7 cellular contexts compared by ENCODE assay signal in genomic region chr12:107684990-107685359, GRCh38. TPM values are rescaled to one million over a fixed set of nuclear protein-coding genes. Genes with fewer than 3 reads are reported as not detected.
A peak's percentile ranks its signal among the peaks of the same experiment; 100 is the strongest.
DNase-seq lines count a peak whose midpoint lies in the region; ATAC-seq and TF ChIP-seq lines count a peak whose summit lies in the region.

No MANE protein-coding gene starts in this region.

- H3K9me3 ChIP-seq in left ventricle myocardium inferior (replicated peaks), result no peaks in the 10 kb centered on the region

- peaks cover 17% of the 10 kb centered on the region for H3K27me3 ChIP-seq in left ventricle myocardium inferior (ENCODE audit: low read depth)

- H3K9me3 Mint-ChIP-seq in activated T-cell treated with anti-CD3 and anti-CD28 coated beads, Interleukin-2, amount 50 U/mL, for 24 hours, result no peaks in the 10 kb centered on the region

- peaks cover 50% of the 10 kb centered on the region for H3K36me3 Mint-ChIP-seq in activated T-cell treated with anti-CD3 and anti-CD28 coated beads, Interleukin-2, amount 50 U/mL, for 24 hours (ENCODE audit: low read depth)

- TF ChIP-seq CTCF in GM12865 (IDR thresholded peaks at IDR 0.05; ENCODE audit: insufficient read depth, low read depth, low read length, missing control alignments) (no peak), left ventricle myocardium inferior (IDR thresholded peaks at IDR 0.05; ENCODE audit: borderline replicate concordance) (no peak)

- peaks cover 19% of the 10 kb centered on the region for H3K36me3 ChIP-seq in left ventricle myocardium inferior

- H3K4me3 ChIP-seq in GM12865 (ENCODE audit: low read depth, low read length), result peak overlapping the region; percentile 99
- peak overlapping the region; percentile 97 for H3K4me3 ChIP-seq in left ventricle myocardium inferior

- peak; percentile 51 for DNase-seq in GM12865 (ENCODE audit: low read depth)
- peak; percentile 75 for DNase-seq in NCI-H2227 (lab: John Stamatoyannopoulos, UW; ENCODE audit: unreplicated experiment)
- DNase-seq in activated T-cell treated with anti-CD3 and anti-CD28 coated beads, Interleukin-2, amount 50 U/mL, for 24 hours, result peak; percentile 57
- DNase-seq in left ventricle myocardium inferior, result no peak
- no peak for DNase-seq in sciatic nerve (ENCODE audit: low spot score)
- no peak for DNase-seq in stimulated activated naive CD4-positive, alpha-beta T cell treated with Interleukin-2 at 50 U/mL for 16 hours (lab: John Stamatoyannopoulos, UW)
- no peak for DNase-seq in AG08396 (ENCODE audit: low spot score)

- peak overlapping the region; percentile 97 for H3K27ac Mint-ChIP-seq in activated T-cell treated with anti-CD3 and anti-CD28 coated beads, Interleukin-2, amount 50 U/mL, for 24 hours

- H3K4me3 Mint-ChIP-seq in activated T-cell treated with anti-CD3 and anti-CD28 coated beads, Interleukin-2, amount 50 U/mL, for 24 hours, result peak overlapping the region; percentile 90

- ATAC-seq in sciatic nerve, result peak; percentile 56

- H3K27ac ChIP-seq in left ventricle myocardium inferior (replicated peaks), result peak overlapping the region; percentile 84

- intact Hi-C loops in left ventricle myocardium inferior (cut with micrococcal nuclease), result no loop called here
- intact Hi-C loops in sciatic nerve (cut with DNase I), result no loop called here

- H3K4me1 Mint-ChIP-seq in activated T-cell treated with anti-CD3 and anti-CD28 coated beads, Interleukin-2, amount 50 U/mL, for 24 hours (ENCODE audit: low read depth), result peaks cover 33% of the 10 kb centered on the region

- H3K27me3 Mint-ChIP-seq in activated T-cell treated with anti-CD3 and anti-CD28 coated beads, Interleukin-2, amount 50 U/mL, for 24 hours, result no peaks in the 10 kb centered on the region

- peaks cover 32% of the 10 kb centered on the region for H3K4me1 ChIP-seq in left ventricle myocardium inferior

RNA-seq across cellular contexts. Expression of gene PWP1, which starts 0.6 kb away (rescaled TPM):
- total RNA-seq in left ventricle myocardium inferior, result 11.7 TPM
- 26.5 TPM for total RNA-seq in sciatic nerve

Comparison
In these comparisons a context has a peak if more than half of its experiments do, and no peak if none do; other contexts are left out.
1. DNase-seq: peak in GM12865 (single experiment), NCI-H2227 (single experiment) and activated T-cell treated with anti-CD3 and anti-CD28 coated beads, Interleukin-2, amount 50 U/mL, for 24 hours (single experiment); none in left ventricle myocardium inferior (single experiment), sciatic nerve (single experiment), stimulated activated naive CD4-positive, alpha-beta T cell treated with Interleukin-2 at 50 U/mL for 16 hours (single experiment) and AG08396 (single experiment).